10 cellular contexts compared by ENCODE assay signal in the genomic region with DNA sequence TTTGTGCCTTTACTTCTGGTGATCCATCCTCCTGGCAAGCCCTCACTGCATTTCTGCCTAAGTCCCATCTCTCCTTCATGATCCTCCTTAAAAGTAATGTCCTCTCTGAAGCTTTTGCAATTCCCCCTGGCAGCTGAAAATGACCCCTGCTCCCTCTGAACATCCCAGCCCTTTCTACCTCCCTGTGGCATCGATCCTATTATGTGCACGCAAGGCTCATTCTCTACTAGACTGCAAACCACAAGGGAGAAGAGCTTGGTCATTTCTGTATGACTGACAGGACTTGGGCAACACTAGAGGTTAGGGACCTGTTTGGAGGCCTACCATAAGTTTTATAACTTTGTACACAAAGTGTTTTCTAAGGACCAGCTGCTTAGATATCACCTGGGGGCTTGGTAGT.
"Had no signal": no experiment of that assay in that cellular context is flagged by ENCODE, and none has a peak within 500 bp of the region (broad histone marks: within the 10 kb centered on the region; RNA-seq: fewer than 3 reads in every experiment).

No MANE protein-coding gene starts in this region.

- H3K27me3 ChIP-seq: upper lobe of right lung had no signal

- H3K27ac ChIP-seq: parathyroid adenoma, upper lobe of right lung had no signal

- H2AFZ ChIP-seq: parathyroid adenoma had no signal

- H3K9ac ChIP-seq: parathyroid adenoma, SK-N-SH had no signal

- H3K79me2 ChIP-seq: parathyroid adenoma had no signal

- ATAC-seq: WTC11 had no signal

- H3K4me3 ChIP-seq: lung, upper lobe of right lung had no signal

- H3K9me2 ChIP-seq: SK-N-SH had no signal

- H3K4me2 ChIP-seq: SK-N-SH had no signal

- H3K9me3 ChIP-seq: SK-N-SH, upper lobe of right lung had no signal

- H3K36me3 ChIP-seq: upper lobe of right lung had no signal

- H3K4me1 ChIP-seq: parathyroid adenoma, upper lobe of right lung had no signal

- DNase-seq: activated CD4-positive, alpha-beta T cell treated with anti-CD3 and anti-CD28 coated beads, Interleukin-2, amount 10 ng/mL, durations not matched to agents 24 days and 14 days; activated naive CD4-positive, alpha-beta T cell treated with anti-CD3 and anti-CD28 coated beads, Interleukin-2, amount 50 U/mL, for 16 hours; hypothalamus; naive B cell; SK-N-SH; stimulated activated naive CD4-positive, alpha-beta T cell treated with Interleukin-2 at 50 U/mL for 16 hours; upper lobe of right lung had no signal
